ENCODE assay signal across 17 cellular contexts in genomic region chr22:44493206-44493605, GRCh38. TPM values are rescaled to one million over a fixed set of nuclear protein-coding genes. Genes with fewer than 3 reads are reported as not detected.
DNase-seq lines count a peak whose midpoint lies in the region; ATAC-seq and TF ChIP-seq lines count a peak whose summit lies in the region.
"Had no signal": no experiment of that assay in that cellular context is flagged by ENCODE, and none has a peak within 500 bp of the region (broad histone marks: within the 10 kb centered on the region; RNA-seq: fewer than 3 reads in every experiment).

No MANE protein-coding gene starts in this region.

- TF ChIP-seq CTCF in natural killer cell (IDR thresholded peaks at IDR 0.05) (no peak), osteocyte (IDR thresholded peaks at IDR 0.05) (no peak)

- no peaks in the 10 kb centered on the region for H3K27me3 Mint-ChIP-seq in activated naive CD4-positive, alpha-beta T cell treated with anti-CD3 and anti-CD28 coated beads, Interleukin-2, amount 50 U/mL, for 24 hours
- H3K27me3 Mint-ChIP-seq in activated T-cell treated with anti-CD3 and anti-CD28 coated beads, Interleukin-2, amount 50 U/mL, for 4 hours (ENCODE audit: low read depth): no peaks in the 10 kb centered on the region
- no peaks in the 10 kb centered on the region for H3K27me3 Mint-ChIP-seq in natural killer cell (ENCODE audit: low read depth in 2 of 2)
- no peaks in the 10 kb centered on the region for H3K27me3 Mint-ChIP-seq in activated T-helper 2 cell treated with anti-CD3 and anti-CD28 coated beads, Interferon-gamma antibody, Interleukin-2, Interleukin-4, amounts not matched to agents 10 μg/mL and 5 μg/mL and 100 μg/mL, durations not matched to agents 14 hours and 24 hours and 36 hours (ENCODE audit: low read depth)
- no peaks in the 10 kb centered on the region for H3K27me3 Mint-ChIP-seq in osteocyte (ENCODE audit: unreplicated experiment)
- H3K27me3 Mint-ChIP-seq: IgD-negative memory B cell had no signal

- intact Hi-C loops in natural killer cell (cut with micrococcal nuclease): loop anchor here (10.0 kb wide), 1 partner anchor 538 kb away; the partner anchor contains the start of gene SAMM50
- intact Hi-C loops in activated T-helper 2 cell treated with anti-CD3 and anti-CD28 coated beads, Interferon-gamma antibody, Interleukin-2, Interleukin-4, amounts not matched to agents 10 μg/mL and 5 μg/mL and 100 μg/mL, durations not matched to agents 14 hours and 24 hours and 36 hours (cut with micrococcal nuclease): no loop called here

- DNase-seq in activated naive CD4-positive, alpha-beta T cell treated with anti-CD3 and anti-CD28 coated beads, Interleukin-2, amount 50 U/mL, for 16 hours: no peak
- no peak for DNase-seq in activated T-cell treated with anti-CD3 and anti-CD28 coated beads, Interleukin-2, amount 50 U/mL, for 4 hours
- DNase-seq in natural killer cell (peak; percentile 26), osteocyte (ENCODE audit: extremely low spot score, unreplicated experiment) (no peak), DMS79 (lab: John Stamatoyannopoulos, UW) (no peak), cerebellar cortex (ENCODE audit: low spot score) (no peak)
- no peak for DNase-seq in activated T-helper 2 cell treated with anti-CD3 and anti-CD28 coated beads, Interferon-gamma antibody, Interleukin-2, Interleukin-4, amounts not matched to agents 10 μg/mL and 5 μg/mL and 100 μg/mL, durations not matched to agents 14 hours and 24 hours and 36 hours (ENCODE audit: low spot score)
- DNase-seq: dermis blood vessel endothelial cell, MM.1S, NCI-H1694 treated with DMSO at 0.1 percent for 48 hours, ovary, right cardiac atrium, testis had no signal

- no peaks in the 10 kb centered on the region for H3K9me3 Mint-ChIP-seq in activated naive CD4-positive, alpha-beta T cell treated with anti-CD3 and anti-CD28 coated beads, Interleukin-2, amount 50 U/mL, for 24 hours
- H3K9me3 Mint-ChIP-seq in activated T-cell treated with anti-CD3 and anti-CD28 coated beads, Interleukin-2, amount 50 U/mL, for 4 hours: no peaks in the 10 kb centered on the region
- H3K9me3 Mint-ChIP-seq in natural killer cell: no peaks in the 10 kb centered on the region
- H3K9me3 Mint-ChIP-seq in activated T-helper 2 cell treated with anti-CD3 and anti-CD28 coated beads, Interferon-gamma antibody, Interleukin-2, Interleukin-4, amounts not matched to agents 10 μg/mL and 5 μg/mL and 100 μg/mL, durations not matched to agents 14 hours and 24 hours and 36 hours: no peaks in the 10 kb centered on the region
- no peaks in the 10 kb centered on the region for H3K9me3 Mint-ChIP-seq in osteocyte (ENCODE audit: unreplicated experiment)

- no peak overlapping the region for H3K4me3 Mint-ChIP-seq in activated naive CD4-positive, alpha-beta T cell treated with anti-CD3 and anti-CD28 coated beads, Interleukin-2, amount 50 U/mL, for 24 hours
- peak overlapping the region; percentile 27 for H3K4me3 Mint-ChIP-seq in activated T-cell treated with anti-CD3 and anti-CD28 coated beads, Interleukin-2, amount 50 U/mL, for 4 hours
- H3K4me3 Mint-ChIP-seq in natural killer cell (peak overlapping the region; percentile 81), osteocyte (ENCODE audit: unreplicated experiment) (no peak overlapping the region)
- no peak overlapping the region for H3K4me3 Mint-ChIP-seq in activated T-helper 2 cell treated with anti-CD3 and anti-CD28 coated beads, Interferon-gamma antibody, Interleukin-2, Interleukin-4, amounts not matched to agents 10 μg/mL and 5 μg/mL and 100 μg/mL, durations not matched to agents 14 hours and 24 hours and 36 hours (ENCODE audit: low read depth)

- no peak for ATAC-seq in activated T-cell treated with anti-CD3 and anti-CD28 coated beads, Interleukin-2, amount 50 U/mL, for 4 hours
- ATAC-seq in natural killer cell: peak; percentile 68 to 74 (median 70)
- ATAC-seq: activated CD4-positive, CD25-positive, alpha-beta regulatory T cell treated with anti-CD3 and anti-CD28 coated beads, Interleukin-2, amount 50 U/mL, for 24 hours; GM12878; right cardiac atrium had no signal

- H3K4me1 Mint-ChIP-seq in activated naive CD4-positive, alpha-beta T cell treated with anti-CD3 and anti-CD28 coated beads, Interleukin-2, amount 50 U/mL, for 24 hours: peaks cover 41% of the 10 kb centered on the region
- H3K4me1 Mint-ChIP-seq in activated T-cell treated with anti-CD3 and anti-CD28 coated beads, Interleukin-2, amount 50 U/mL, for 4 hours (ENCODE audit: low read depth): peaks cover 46% of the 10 kb centered on the region
- H3K4me1 Mint-ChIP-seq in natural killer cell: peaks cover 56 to 61% of the 10 kb centered on the region in 2 donors
- H3K4me1 Mint-ChIP-seq in activated T-helper 2 cell treated with anti-CD3 and anti-CD28 coated beads, Interferon-gamma antibody, Interleukin-2, Interleukin-4, amounts not matched to agents 10 μg/mL and 5 μg/mL and 100 μg/mL, durations not matched to agents 14 hours and 24 hours and 36 hours (ENCODE audit: low read depth): peaks cover 12% of the 10 kb centered on the region
- H3K4me1 Mint-ChIP-seq in osteocyte (ENCODE audit: unreplicated experiment): peaks cover 21% of the 10 kb centered on the region

- H3K36me3 Mint-ChIP-seq in activated naive CD4-positive, alpha-beta T cell treated with anti-CD3 and anti-CD28 coated beads, Interleukin-2, amount 50 U/mL, for 24 hours: peaks cover 1% of the 10 kb centered on the region
- peaks cover 12% of the 10 kb centered on the region for H3K36me3 Mint-ChIP-seq in activated T-cell treated with anti-CD3 and anti-CD28 coated beads, Interleukin-2, amount 50 U/mL, for 4 hours (ENCODE audit: insufficient read depth)
- H3K36me3 Mint-ChIP-seq in natural killer cell: no peaks in the 10 kb centered on the region
- no peaks in the 10 kb centered on the region for H3K36me3 Mint-ChIP-seq in activated T-helper 2 cell treated with anti-CD3 and anti-CD28 coated beads, Interferon-gamma antibody, Interleukin-2, Interleukin-4, amounts not matched to agents 10 μg/mL and 5 μg/mL and 100 μg/mL, durations not matched to agents 14 hours and 24 hours and 36 hours (ENCODE audit: low read depth)
- peaks cover 11% of the 10 kb centered on the region for H3K36me3 Mint-ChIP-seq in osteocyte (ENCODE audit: unreplicated experiment)
- H3K36me3 Mint-ChIP-seq: IgD-negative memory B cell had no signal

- H3K27ac Mint-ChIP-seq in activated naive CD4-positive, alpha-beta T cell treated with anti-CD3 and anti-CD28 coated beads, Interleukin-2, amount 50 U/mL, for 24 hours: peak overlapping the region; percentile 60
- H3K27ac Mint-ChIP-seq in natural killer cell (peak overlapping the region; percentile 95), osteocyte (ENCODE audit: unreplicated experiment) (no peak overlapping the region)
- H3K27ac Mint-ChIP-seq in activated T-helper 2 cell treated with anti-CD3 and anti-CD28 coated beads, Interferon-gamma antibody, Interleukin-2, Interleukin-4, amounts not matched to agents 10 μg/mL and 5 μg/mL and 100 μg/mL, durations not matched to agents 14 hours and 24 hours and 36 hours: no peak overlapping the region

RNA-seq across cellular contexts. Expression of gene RTL6, which starts 4.8 kb away (rescaled TPM):
- total RNA-seq in activated T-cell treated with anti-CD3 and anti-CD28 coated beads, Interleukin-2, amount 50 U/mL, for 4 hours: 1 to 10 TPM; 7.3 to 8.4 (median 7.9) TPM
- 10 to 100 TPM; 18.7 to 28.0 (median 18.7) TPM for total RNA-seq in natural killer cell
- 7.4 and 8.2 TPM in 2 replicates for total RNA-seq in activated T-helper 2 cell treated with anti-CD3 and anti-CD28 coated beads, Interferon-gamma antibody, Interleukin-2, Interleukin-4, amounts not matched to agents 10 μg/mL and 5 μg/mL and 100 μg/mL, durations not matched to agents 14 hours and 24 hours and 36 hours
- total RNA-seq in osteocyte: 34.1 and 35.5 TPM in 2 replicates

Comparison
In these comparisons a context has a peak if more than half of its experiments do, and no peak if none do; other contexts are left out.
1. H3K27ac Mint-ChIP-seq: peak in activated naive CD4-positive, alpha-beta T cell treated with anti-CD3 and anti-CD28 coated beads, Interleukin-2, amount 50 U/mL, for 24 hours (single experiment) and natural killer cell (2 of 2); none in activated T-helper 2 cell treated with anti-CD3 and anti-CD28 coated beads, Interferon-gamma antibody, Interleukin-2, Interleukin-4, amounts not matched to agents 10 μg/mL and 5 μg/mL and 100 μg/mL, durations not matched to agents 14 hours and 24 hours and 36 hours (single experiment) and osteocyte (single experiment).
2. H3K4me3 Mint-ChIP-seq: peak in activated T-cell treated with anti-CD3 and anti-CD28 coated beads, Interleukin-2, amount 50 U/mL, for 4 hours (single experiment) and natural killer cell (single experiment); none in activated naive CD4-positive, alpha-beta T cell treated with anti-CD3 and anti-CD28 coated beads, Interleukin-2, amount 50 U/mL, for 24 hours (single experiment), activated T-helper 2 cell treated with anti-CD3 and anti-CD28 coated beads, Interferon-gamma antibody, Interleukin-2, Interleukin-4, amounts not matched to agents 10 μg/mL and 5 μg/mL and 100 μg/mL, durations not matched to agents 14 hours and 24 hours and 36 hours (single experiment) and osteocyte (single experiment).
3. ATAC-seq: peak in natural killer cell (3 of 3); none in activated T-cell treated with anti-CD3 and anti-CD28 coated beads, Interleukin-2, amount 50 U/mL, for 4 hours (0 of 2).